ENCODE assay signal across 22 cellular contexts in genomic region chr2:36677995-36678605, GRCh38. TPM values are rescaled to one million over a fixed set of nuclear protein-coding genes. Genes with fewer than 3 reads are reported as not detected.
DNase-seq lines count a peak whose midpoint lies in the region; FAIRE-seq and TF ChIP-seq lines count a peak whose summit lies in the region.
"Had no signal": no experiment of that assay in that cellular context is flagged by ENCODE, and none has a peak within 500 bp of the region (broad histone marks: within the 10 kb centered on the region; RNA-seq: fewer than 3 reads in every experiment).

No MANE protein-coding gene starts in this region.

- H3K4me2 ChIP-seq in MM.1S (ENCODE audit: low read depth, low read length) = peak overlapping the region; percentile 49
- H3K4me2 ChIP-seq in astrocyte (ENCODE audit: low read length) = no peak overlapping the region

- H4K20me1 ChIP-seq in MM.1S (ENCODE audit: insufficient read depth, low read length) = no peaks in the 10 kb centered on the region
- no peaks in the 10 kb centered on the region for H4K20me1 ChIP-seq in astrocyte (ENCODE audit: insufficient read depth, low read length)

- no peaks in the 10 kb centered on the region for H3K27me3 Mint-ChIP-seq in astrocyte (ENCODE audit: low read depth, unreplicated experiment)

- H3K79me2 ChIP-seq in ACC112 (ENCODE audit: control insufficient read depth, insufficient read depth, low read length, unreplicated experiment) (no peaks in the 10 kb centered on the region), MM.1S (ENCODE audit: low read length) (no peaks in the 10 kb centered on the region), astrocyte (ENCODE audit: insufficient read depth, low read length) (no peaks in the 10 kb centered on the region)

- in situ Hi-C loops in KBM-7 (cut with MboI; ENCODE audit: low pct_unique_long_range_greater_than_20kb, low sequenced_read_pairs) = no loop called here

- H2AFZ ChIP-seq in ACC112 (ENCODE audit: low read length, unreplicated experiment) (no peak overlapping the region), MM.1S (ENCODE audit: low read length) (no peak overlapping the region), astrocyte (ENCODE audit: low read depth, low read length) (no peak overlapping the region)

- H3K9me3 ChIP-seq in MM.1S (replicated peaks; ENCODE audit: insufficient read depth, low read length) (no peaks in the 10 kb centered on the region), astrocyte (ENCODE audit: insufficient read depth, low read depth, low read length) (no peaks in the 10 kb centered on the region), small intestine (ENCODE audit: control insufficient read depth, low read depth) (no peaks in the 10 kb centered on the region)
- H3K9me3 ChIP-seq: ovary had no signal

- no peaks in the 10 kb centered on the region for H3K4me1 Mint-ChIP-seq in astrocyte (ENCODE audit: low read depth, unreplicated experiment)

- H3K4me3 Mint-ChIP-seq in astrocyte (ENCODE audit: unreplicated experiment) = no peak overlapping the region
- H3K4me3 Mint-ChIP-seq: effector memory CD8-positive, alpha-beta T cell; T-helper 2 cell treated with Interferon-gamma antibody and Interleukin-4, amounts not matched to agents 5 μg/mL and 100 μg/mL, for 36 hours; type B pancreatic cell had no signal

- H3K27ac ChIP-seq in ACC112 (ENCODE audit: low read depth, low read length) = peak overlapping the region; percentile 63
- no peak overlapping the region for H3K27ac ChIP-seq in MM.1S (ENCODE audit: low read length)
- H3K27ac ChIP-seq in astrocyte (ENCODE audit: low read depth, low read length) = no peak overlapping the region
- H3K27ac ChIP-seq in small intestine (ENCODE audit: low read depth in 1 of 2, low read length in 1 of 2) = no peak overlapping the region
- H3K27ac ChIP-seq: ovary, sigmoid colon had no signal

- H3K4me1 ChIP-seq in ACC112 (ENCODE audit: control insufficient read depth, insufficient read depth, low read length, unreplicated experiment) (peaks cover 11% of the 10 kb centered on the region), MM.1S (ENCODE audit: low read length) (peaks cover 21% of the 10 kb centered on the region), astrocyte (ENCODE audit: insufficient read depth, low read length) (no peaks in the 10 kb centered on the region), small intestine (ENCODE audit: control insufficient read depth in 2 of 2, insufficient read depth in 1 of 2, low read depth in 1 of 2, low read length in 1 of 2) (no peaks in the 10 kb centered on the region)
- H3K4me1 ChIP-seq: sigmoid colon had no signal

- peaks cover 3% of the 10 kb centered on the region for H3K9me3 Mint-ChIP-seq in astrocyte (ENCODE audit: unreplicated experiment)

- H3K27ac Mint-ChIP-seq in astrocyte (ENCODE audit: unreplicated experiment) = no peak overlapping the region
- H3K27ac Mint-ChIP-seq: effector memory CD8-positive, alpha-beta T cell; T-helper 2 cell treated with Interferon-gamma antibody and Interleukin-4, amounts not matched to agents 5 μg/mL and 100 μg/mL, for 36 hours; type B pancreatic cell had no signal

- no peak overlapping the region for H3K4me3 ChIP-seq in ACC112 (ENCODE audit: low read depth, low read length)
- H3K4me3 ChIP-seq in MM.1S (ENCODE audit: low read length) = no peak overlapping the region
- H3K4me3 ChIP-seq in astrocyte (ENCODE audit: insufficient read depth, low read depth, low read length) = no peak overlapping the region
- no peak overlapping the region for H3K4me3 ChIP-seq in small intestine (ENCODE audit: low read depth in 1 of 2, low read length in 2 of 2)
- H3K4me3 ChIP-seq: ovary, sigmoid colon had no signal

- no peaks in the 10 kb centered on the region for H3K36me3 Mint-ChIP-seq in astrocyte (ENCODE audit: low read depth, unreplicated experiment)

- H3K9me2 ChIP-seq in MM.1S (replicated peaks; ENCODE audit: insufficient read depth, low read length) = no peaks in the 10 kb centered on the region

- TF ChIP-seq CTCF in MM.1S (IDR thresholded peaks at IDR 0.05; ENCODE audit: low read length) = no peak
- TF ChIP-seq CTCF in astrocyte (IDR thresholded peaks at IDR 0.05; ENCODE audit: insufficient read depth, low read depth, low read length) = no peak

- DNase-seq in ELR (ENCODE audit: low read depth) = peak; percentile 64
- DNase-seq in MM.1S = no peak
- peak; percentile 62 for DNase-seq in astrocyte (ENCODE audit: low read depth)
- DNase-seq in KBM-7 = no peak
- DNase-seq in iPS-NIHi7 (ENCODE audit: extremely low spot score) = no peak
- DNase-seq in stimulated activated CD4-positive, alpha-beta T cell treated with anti-CD3 and anti-CD28 coated beads, Interleukin-12 subunit alpha, Interleukin-12 subunit beta, amount 100 ng/mL, for 4 hours = no peak
- DNase-seq in small intestine = no peak
- DNase-seq: activated CD4-positive, alpha-beta T cell treated with anti-CD3 and anti-CD28 coated beads for 1 hour; activated CD8-positive, alpha-beta memory T cell treated with anti-CD3 and anti-CD28 coated beads, Interleukin-2, amount 50 U/mL, for 4 hours; DND-41; effector memory CD8-positive, alpha-beta T cell; kidney; mammary epithelial cell; NCI-H146; ovary; SHP77 treated with DMSO at 0.1 percent for 48 hours; sigmoid colon; stimulated activated naive CD8-positive, alpha-beta T cell treated with anti-CD3 and anti-CD28 coated beads, Interleukin-15, amount 100 ng/mL, for 72 hours had no signal

- peaks cover 13% of the 10 kb centered on the region; the same call in 1 of the 2 replicates for H3F3A ChIP-seq in MM.1S (ENCODE audit: insufficient read depth, low read length)

- H3K9ac ChIP-seq in MM.1S (ENCODE audit: low read length) = no peak overlapping the region
- no peak overlapping the region for H3K9ac ChIP-seq in astrocyte (ENCODE audit: low read length)

- H3K27me3 ChIP-seq in ACC112 (ENCODE audit: insufficient read depth, low read length) (no peaks in the 10 kb centered on the region), MM.1S (replicated peaks; ENCODE audit: insufficient read depth, low read length) (no peaks in the 10 kb centered on the region), astrocyte (ENCODE audit: insufficient read depth, low read length) (no peaks in the 10 kb centered on the region), small intestine (ENCODE audit: control insufficient read depth in 2 of 2, insufficient read depth in 2 of 2, low read length in 2 of 2) (no peaks in the 10 kb centered on the region)
- H3K27me3 ChIP-seq: ovary, sigmoid colon had no signal

- FAIRE-seq in astrocyte (lab: Jason Lieb, UNC) = no peak
- FAIRE-seq in small intestine (lab: Jason Lieb, UNC) = no peak
- FAIRE-seq: kidney had no signal

- 63 to 82% (median 74%) methylated on average over 4 of the region's 4 CpGs for WGBS in small intestine, 3 donors

- H3K36me3 ChIP-seq in ACC112 (ENCODE audit: insufficient read depth, low read length) (peaks cover 3% of the 10 kb centered on the region), MM.1S (replicated peaks; ENCODE audit: insufficient read depth, low read length) (no peaks in the 10 kb centered on the region), astrocyte (ENCODE audit: insufficient read depth, low read length) (no peaks in the 10 kb centered on the region), small intestine (ENCODE audit: control insufficient read depth in 2 of 2, insufficient read depth in 2 of 2, low read length in 2 of 2) (no peaks in the 10 kb centered on the region)
- H3K36me3 ChIP-seq: ovary, sigmoid colon had no signal

RNA-seq across cellular contexts. Expression of gene VIT, which starts 18.4 kb away (rescaled TPM):
- not detected in 2 replicates for total RNA-seq in astrocyte
- polyA plus RNA-seq in small intestine = 1 to 10 TPM in 1 of 3 donors, not detected in 2; 7.5 TPM
- total RNA-seq: A673, kidney had no signal

Comparison
In these comparisons a context has a peak if more than half of its experiments do, and no peak if none do; other contexts are left out.
1. DNase-seq: peak in ELR (single experiment) and astrocyte (single experiment); none in MM.1S (single experiment), KBM-7 (single experiment), iPS-NIHi7 (single experiment), stimulated activated CD4-positive, alpha-beta T cell treated with anti-CD3 and anti-CD28 coated beads, Interleukin-12 subunit alpha, Interleukin-12 subunit beta, amount 100 ng/mL, for 4 hours (single experiment) and small intestine (single experiment).